Comparison of ENCODE assay signal across 1 cellular context in genomic region chr1:184069675-184070074, GRCh38.
TF ChIP-seq lines count a peak whose summit lies in the region.

No MANE protein-coding gene starts in this region.

TF ChIP-seq in IMR-90, 13 proteins besides CTCF, POLR2A, EP300 and RAD21 (continued from another document):
- TF ChIP-seq, protein P1, sequence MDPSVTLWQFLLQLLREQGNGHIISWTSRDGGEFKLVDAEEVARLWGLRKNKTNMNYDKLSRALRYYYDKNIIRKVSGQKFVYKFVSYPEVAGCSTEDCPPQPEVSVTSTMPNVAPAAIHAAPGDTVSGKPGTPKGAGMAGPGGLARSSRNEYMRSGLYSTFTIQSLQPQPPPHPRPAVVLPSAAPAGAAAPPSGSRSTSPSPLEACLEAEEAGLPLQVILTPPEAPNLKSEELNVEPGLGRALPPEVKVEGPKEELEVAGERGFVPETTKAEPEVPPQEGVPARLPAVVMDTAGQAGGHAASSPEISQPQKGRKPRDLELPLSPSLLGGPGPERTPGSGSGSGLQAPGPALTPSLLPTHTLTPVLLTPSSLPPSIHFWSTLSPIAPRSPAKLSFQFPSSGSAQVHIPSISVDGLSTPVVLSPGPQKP (IDR thresholded peaks at IDR 0.05; ENCODE audit: borderline replicate concordance, low read depth, low read length) = no peak
- no peak for TF ChIP-seq FOS (IDR thresholded peaks at IDR 0.05; ENCODE audit: low read depth, low read length)
- TF ChIP-seq CEBPB (IDR thresholded peaks at IDR 0.05; ENCODE audit: low read depth, low read length) = no peak
